1 cellular context compared by ENCODE assay signal in the genomic region with DNA sequence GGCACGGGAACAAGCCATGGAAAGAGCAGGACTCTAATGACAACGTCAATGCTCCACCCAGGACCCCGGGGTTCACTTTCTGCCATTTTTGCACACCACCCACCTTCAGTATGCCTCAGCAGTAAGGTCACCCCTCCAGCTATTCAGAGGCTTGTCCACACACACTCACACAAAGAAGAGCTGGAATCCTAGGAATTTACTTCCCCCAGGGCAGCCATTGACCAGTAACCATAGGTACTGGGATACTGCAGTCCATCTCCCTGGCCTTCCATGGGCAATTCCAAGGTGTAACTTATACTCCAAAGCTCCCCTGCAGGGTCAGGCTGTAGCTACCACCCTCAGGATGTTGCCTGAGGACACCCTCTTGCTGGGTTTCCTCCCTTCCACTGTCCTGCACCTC.
TF ChIP-seq lines count a peak whose summit lies in the region.

No MANE protein-coding gene starts in this region.

TF ChIP-seq in GM23338, 12 proteins besides CTCF, POLR2A, EP300 and RAD21 (continued from another document):
- TF ChIP-seq EZH2phosphoT487 (IDR thresholded peaks at IDR 0.05; ENCODE audit: unreplicated experiment) (no peak), POLR2AphosphoS5 (IDR thresholded peaks at IDR 0.05; ENCODE audit: low read depth) (no peak), ZNF331 (CRISPR knock-in tag; IDR thresholded peaks at IDR 0.05; ENCODE audit: low read depth) (no peak), EZH2 (IDR thresholded peaks at IDR 0.05; ENCODE audit: low read depth, unreplicated experiment) (no peak), ZNF114 (CRISPR knock-in tag; IDR thresholded peaks at IDR 0.05) (no peak), STAT1 (IDR thresholded peaks at IDR 0.05; ENCODE audit: unreplicated experiment) (no peak), JUNB (IDR thresholded peaks at IDR 0.05; ENCODE audit: unreplicated experiment) (no peak), NANOG (IDR thresholded peaks at IDR 0.05; ENCODE audit: borderline replicate concordance) (no peak)
- TF ChIP-seq, protein P1, sequence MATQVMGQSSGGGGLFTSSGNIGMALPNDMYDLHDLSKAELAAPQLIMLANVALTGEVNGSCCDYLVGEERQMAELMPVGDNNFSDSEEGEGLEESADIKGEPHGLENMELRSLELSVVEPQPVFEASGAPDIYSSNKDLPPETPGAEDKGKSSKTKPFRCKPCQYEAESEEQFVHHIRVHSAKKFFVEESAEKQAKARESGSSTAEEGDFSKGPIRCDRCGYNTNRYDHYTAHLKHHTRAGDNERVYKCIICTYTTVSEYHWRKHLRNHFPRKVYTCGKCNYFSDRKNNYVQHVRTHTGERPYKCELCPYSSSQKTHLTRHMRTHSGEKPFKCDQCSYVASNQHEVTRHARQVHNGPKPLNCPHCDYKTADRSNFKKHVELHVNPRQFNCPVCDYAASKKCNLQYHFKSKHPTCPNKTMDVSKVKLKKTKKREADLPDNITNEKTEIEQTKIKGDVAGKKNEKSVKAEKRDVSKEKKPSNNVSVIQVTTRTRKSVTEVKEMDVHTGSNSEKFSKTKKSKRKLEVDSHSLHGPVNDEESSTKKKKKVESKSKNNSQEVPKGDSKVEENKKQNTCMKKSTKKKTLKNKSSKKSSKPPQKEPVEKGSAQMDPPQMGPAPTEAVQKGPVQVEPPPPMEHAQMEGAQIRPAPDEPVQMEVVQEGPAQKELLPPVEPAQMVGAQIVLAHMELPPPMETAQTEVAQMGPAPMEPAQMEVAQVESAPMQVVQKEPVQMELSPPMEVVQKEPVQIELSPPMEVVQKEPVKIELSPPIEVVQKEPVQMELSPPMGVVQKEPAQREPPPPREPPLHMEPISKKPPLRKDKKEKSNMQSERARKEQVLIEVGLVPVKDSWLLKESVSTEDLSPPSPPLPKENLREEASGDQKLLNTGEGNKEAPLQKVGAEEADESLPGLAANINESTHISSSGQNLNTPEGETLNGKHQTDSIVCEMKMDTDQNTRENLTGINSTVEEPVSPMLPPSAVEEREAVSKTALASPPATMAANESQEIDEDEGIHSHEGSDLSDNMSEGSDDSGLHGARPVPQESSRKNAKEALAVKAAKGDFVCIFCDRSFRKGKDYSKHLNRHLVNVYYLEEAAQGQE (IDR thresholded peaks at IDR 0.05; ENCODE audit: unreplicated experiment), result no peak
- TF ChIP-seq, protein P2, sequence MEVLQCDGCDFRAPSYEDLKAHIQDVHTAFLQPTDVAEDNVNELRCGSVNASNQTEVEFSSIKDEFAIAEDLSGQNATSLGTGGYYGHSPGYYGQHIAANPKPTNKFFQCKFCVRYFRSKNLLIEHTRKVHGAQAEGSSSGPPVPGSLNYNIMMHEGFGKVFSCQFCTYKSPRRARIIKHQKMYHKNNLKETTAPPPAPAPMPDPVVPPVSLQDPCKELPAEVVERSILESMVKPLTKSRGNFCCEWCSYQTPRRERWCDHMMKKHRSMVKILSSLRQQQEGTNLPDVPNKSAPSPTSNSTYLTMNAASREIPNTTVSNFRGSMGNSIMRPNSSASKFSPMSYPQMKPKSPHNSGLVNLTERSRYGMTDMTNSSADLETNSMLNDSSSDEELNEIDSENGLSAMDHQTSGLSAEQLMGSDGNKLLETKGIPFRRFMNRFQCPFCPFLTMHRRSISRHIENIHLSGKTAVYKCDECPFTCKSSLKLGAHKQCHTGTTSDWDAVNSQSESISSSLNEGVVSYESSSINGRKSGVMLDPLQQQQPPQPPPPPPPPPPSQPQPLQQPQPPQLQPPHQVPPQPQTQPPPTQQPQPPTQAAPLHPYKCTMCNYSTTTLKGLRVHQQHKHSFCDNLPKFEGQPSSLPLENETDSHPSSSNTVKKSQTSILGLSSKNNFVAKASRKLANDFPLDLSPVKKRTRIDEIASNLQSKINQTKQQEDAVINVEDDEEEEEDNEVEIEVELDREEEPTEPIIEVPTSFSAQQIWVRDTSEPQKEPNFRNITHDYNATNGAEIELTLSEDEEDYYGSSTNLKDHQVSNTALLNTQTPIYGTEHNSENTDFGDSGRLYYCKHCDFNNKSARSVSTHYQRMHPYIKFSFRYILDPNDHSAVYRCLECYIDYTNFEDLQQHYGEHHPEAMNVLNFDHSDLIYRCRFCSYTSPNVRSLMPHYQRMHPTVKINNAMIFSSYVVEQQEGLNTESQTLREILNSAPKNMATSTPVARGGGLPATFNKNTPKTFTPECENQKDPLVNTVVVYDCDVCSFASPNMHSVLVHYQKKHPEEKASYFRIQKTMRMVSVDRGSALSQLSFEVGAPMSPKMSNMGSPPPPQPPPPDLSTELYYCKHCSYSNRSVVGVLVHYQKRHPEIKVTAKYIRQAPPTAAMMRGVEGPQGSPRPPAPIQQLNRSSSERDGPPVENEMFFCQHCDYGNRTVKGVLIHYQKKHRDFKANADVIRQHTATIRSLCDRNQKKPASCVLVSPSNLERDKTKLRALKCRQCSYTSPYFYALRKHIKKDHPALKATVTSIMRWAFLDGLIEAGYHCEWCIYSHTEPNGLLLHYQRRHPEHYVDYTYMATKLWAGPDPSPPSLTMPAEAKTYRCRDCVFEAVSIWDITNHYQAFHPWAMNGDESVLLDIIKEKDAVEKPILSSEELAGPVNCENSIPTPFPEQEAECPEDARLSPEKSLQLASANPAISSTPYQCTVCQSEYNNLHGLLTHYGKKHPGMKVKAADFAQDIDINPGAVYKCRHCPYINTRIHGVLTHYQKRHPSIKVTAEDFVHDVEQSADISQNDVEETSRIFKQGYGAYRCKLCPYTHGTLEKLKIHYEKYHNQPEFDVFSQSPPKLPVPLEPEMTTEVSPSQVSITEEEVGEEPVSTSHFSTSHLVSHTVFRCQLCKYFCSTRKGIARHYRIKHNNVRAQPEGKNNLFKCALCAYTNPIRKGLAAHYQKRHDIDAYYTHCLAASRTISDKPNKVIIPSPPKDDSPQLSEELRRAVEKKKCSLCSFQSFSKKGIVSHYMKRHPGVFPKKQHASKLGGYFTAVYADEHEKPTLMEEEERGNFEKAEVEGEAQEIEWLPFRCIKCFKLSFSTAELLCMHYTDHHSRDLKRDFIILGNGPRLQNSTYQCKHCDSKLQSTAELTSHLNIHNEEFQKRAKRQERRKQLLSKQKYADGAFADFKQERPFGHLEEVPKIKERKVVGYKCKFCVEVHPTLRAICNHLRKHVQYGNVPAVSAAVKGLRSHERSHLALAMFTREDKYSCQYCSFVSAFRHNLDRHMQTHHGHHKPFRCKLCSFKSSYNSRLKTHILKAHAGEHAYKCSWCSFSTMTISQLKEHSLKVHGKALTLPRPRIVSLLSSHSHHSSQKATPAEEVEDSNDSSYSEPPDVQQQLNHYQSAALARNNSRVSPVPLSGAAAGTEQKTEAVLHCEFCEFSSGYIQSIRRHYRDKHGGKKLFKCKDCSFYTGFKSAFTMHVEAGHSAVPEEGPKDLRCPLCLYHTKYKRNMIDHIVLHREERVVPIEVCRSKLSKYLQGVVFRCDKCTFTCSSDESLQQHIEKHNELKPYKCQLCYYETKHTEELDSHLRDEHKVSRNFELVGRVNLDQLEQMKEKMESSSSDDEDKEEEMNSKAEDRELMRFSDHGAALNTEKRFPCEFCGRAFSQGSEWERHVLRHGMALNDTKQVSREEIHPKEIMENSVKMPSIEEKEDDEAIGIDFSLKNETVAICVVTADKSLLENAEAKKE (CRISPR knock-in tag; IDR thresholded peaks at IDR 0.05), result no peak
TF ChIP-seq in GM23338: peak in this region for 0.
